In genomic region chr2:224982910-224983688, GRCh38 we compare ENCODE assay signal across 8 cellular contexts. TPM values are rescaled to one million over a fixed set of nuclear protein-coding genes. Genes with fewer than 3 reads are reported as not detected.
DNase-seq lines count a peak whose midpoint lies in the region; ATAC-seq and TF ChIP-seq lines count a peak whose summit lies in the region.

No MANE protein-coding gene starts in this region.

- no peaks in the 10 kb centered on the region for H3K9me3 Mint-ChIP-seq in WTC11

- DNase-seq in AG10803 (ENCODE audit: low read depth) = peak; percentile 86
- peak in 2 of 3 experiments; percentile 66 to 82 for DNase-seq in NCI-H1417 (lab: John Stamatoyannopoulos, UW)
- peak in 1 of 2 donors; percentile 71 for DNase-seq in ascending aorta (ENCODE audit: low spot score in 2 of 2)
- DNase-seq in midbrain (lab: John Stamatoyannopoulos, UW) = peak; percentile 56
- no peak for DNase-seq in AML-193 (lab: John Stamatoyannopoulos, UW)
- no peak for DNase-seq in ureter (ENCODE audit: low spot score)
- DNase-seq in WTC11 (ENCODE audit: low spot score) = no peak

- no peaks in the 10 kb centered on the region for H3K36me3 ChIP-seq in ascending aorta

- intact Hi-C loops in ascending aorta (cut with DNase I) = loop anchor here (2.0 to 5.0 kb wide), 2 partner anchors 56 to 72 kb away; no protein-coding TSS in a partner anchor

- no peak overlapping the region; the same call in 1 of the 2 replicates for H3K27ac Mint-ChIP-seq in WTC11

- H3K27me3 Mint-ChIP-seq in WTC11 (ENCODE audit: low read depth) = no peaks in the 10 kb centered on the region

- ATAC-seq in GM19452 (IDR thresholded peaks at IDR 0.05; ENCODE audit: unreplicated experiment) = peak; percentile 69
- no peak for ATAC-seq in WTC11

- CTCF ChIA-PET in WTC11 (lab: Charles Lee) = interaction anchor here (1.3 kb wide), 1 partner anchor 20 kb away, joined by 3 read pairs; no protein-coding TSS in a partner anchor

- no peaks in the 10 kb centered on the region for H3K36me3 Mint-ChIP-seq in WTC11

- no peak overlapping the region for H3K4me3 Mint-ChIP-seq in WTC11

- TF ChIP-seq CTCF in AG10803 (conservative IDR thresholded peaks at IDR 0.05; ENCODE audit: low read length) (no peak), ascending aorta (IDR thresholded peaks at IDR 0.05) (no peak), WTC11 (IDR thresholded peaks at IDR 0.05) (no peak)

- peak overlapping the region; percentile 84 to 87 for H3K27ac ChIP-seq in ascending aorta

- H3K9me3 ChIP-seq in ascending aorta = no peaks in the 10 kb centered on the region

- peak overlapping the region; percentile 54 for H3K4me3 ChIP-seq in AG10803 (ENCODE audit: low read length)
- H3K4me3 ChIP-seq in ascending aorta = peak overlapping the region; percentile 43 to 56

- POLR2A ChIA-PET in WTC11 (lab: Charles Lee) = no interaction called here

- peaks cover 10% of the 10 kb centered on the region; the same call in 1 of the 2 replicates for H3K4me1 Mint-ChIP-seq in WTC11

- peaks cover 0 to 5% of the 10 kb centered on the region in 2 donors for H3K4me1 ChIP-seq in ascending aorta

- no peaks in the 10 kb centered on the region for H3K27me3 ChIP-seq in ascending aorta

TF ChIP-seq in WTC11, 78 proteins besides CTCF, POLR2A, EP300 and RAD21 (continues in another document):
- TF ChIP-seq ZNF416 (CRISPR knock-in tag; IDR thresholded peaks at IDR 0.05) (no peak), GTF2I (CRISPR knock-in tag; conservative IDR thresholded peaks at IDR 0.05) (no peak), ZBTB21 (CRISPR knock-in tag; IDR thresholded peaks at IDR 0.05; ENCODE audit: borderline replicate concordance) (no peak), AR (CRISPR knock-in tag; IDR thresholded peaks at IDR 0.05) (no peak), ERG (CRISPR knock-in tag; IDR thresholded peaks at IDR 0.05) (no peak), GABPB1 (CRISPR knock-in tag; IDR thresholded peaks at IDR 0.05) (no peak), ELF4 (CRISPR knock-in tag; IDR thresholded peaks at IDR 0.05; ENCODE audit: low read depth) (no peak), USF1 (CRISPR knock-in tag; IDR thresholded peaks at IDR 0.05) (no peak), NFYB (CRISPR knock-in tag; conservative IDR thresholded peaks at IDR 0.05; ENCODE audit: low read depth) (no peak), SMAD3 (CRISPR knock-in tag; IDR thresholded peaks at IDR 0.05; ENCODE audit: borderline replicate concordance) (no peak), ZNF512 (CRISPR knock-in tag; IDR thresholded peaks at IDR 0.05; ENCODE audit: borderline replicate concordance) (no peak), NR1H2 (CRISPR knock-in tag; IDR thresholded peaks at IDR 0.05) (no peak), KAT7 (CRISPR knock-in tag; IDR thresholded peaks at IDR 0.05; ENCODE audit: borderline replicate concordance) (no peak), ZBTB43 (CRISPR knock-in tag; IDR thresholded peaks at IDR 0.05) (no peak), MLX (CRISPR knock-in tag; IDR thresholded peaks at IDR 0.05) (no peak), ZMAT4 (CRISPR knock-in tag; IDR thresholded peaks at IDR 0.05) (no peak), ZNF281 (CRISPR knock-in tag; IDR thresholded peaks at IDR 0.05) (no peak)

RNA-seq across cellular contexts. Expression of gene DOCK10, which starts 59.2 kb away (rescaled TPM):
- total RNA-seq in ascending aorta = 30.9 TPM
- total RNA-seq in ureter = 9.6 TPM
- total RNA-seq in WTC11 (2021) = 0.76 to 2.9 TPM (median 1.6 TPM) in 3 replicates

Comparison
In these comparisons a context has a peak if more than half of its experiments do, and no peak if none do; other contexts are left out.
1. DNase-seq: peak in AG10803 (single experiment), NCI-H1417 (2 of 3) and midbrain (single experiment); none in AML-193 (0 of 2), ureter (single experiment) and WTC11 (single experiment).